27 cellular contexts compared by ENCODE assay signal in the genomic region with DNA sequence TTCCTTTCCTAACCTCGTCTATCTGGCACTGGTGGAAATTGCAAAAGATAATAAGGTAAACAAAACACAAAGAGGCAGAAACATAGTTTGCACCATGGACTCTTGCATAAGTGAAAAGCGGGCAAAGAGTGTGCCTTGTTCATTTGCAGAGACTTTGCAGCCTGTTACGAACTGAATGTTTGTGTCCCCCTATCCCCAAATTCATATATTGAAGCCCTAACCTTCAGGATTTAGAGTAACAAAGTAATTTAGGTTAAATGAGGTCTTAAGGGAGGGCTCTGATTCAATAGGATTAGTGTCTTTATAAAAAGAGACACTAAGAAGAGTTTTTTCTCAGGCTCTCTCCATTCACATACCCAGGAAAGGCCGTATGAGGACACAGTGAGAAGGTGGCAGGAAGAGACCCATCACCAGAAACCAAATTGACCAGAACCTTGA.
"Had no signal": no experiment of that assay in that cellular context is flagged by ENCODE, and none has a peak within 500 bp of the region (broad histone marks: within the 10 kb centered on the region; RNA-seq: fewer than 3 reads in every experiment).

No MANE protein-coding gene starts in this region.

- H3K4me2 ChIP-seq: hepatocyte, neural progenitor cell had no signal

- H3K27ac ChIP-seq: lower lobe of right lung, neural progenitor cell, neutrophil, parathyroid adenoma, right atrium auricular region, skin epidermis, testis, thyroid gland, transverse colon, upper lobe of left lung, vagina had no signal

- H3K36me3 Mint-ChIP-seq: naive thymus-derived CD8-positive, alpha-beta T cell; neural progenitor cell; stimulated activated naive B cell treated with anti-CD40 and anti-IgM and Interleukin-4, amounts not matched to agents 10 μg/mL and 1 μg/mL and 100 μg/mL, for 72 hours had no signal

- H2AFZ ChIP-seq: hepatocyte, neural progenitor cell, parathyroid adenoma had no signal

- H3K9me3 ChIP-seq: lower lobe of right lung, neutrophil, right atrium auricular region, stomach, testis, thyroid gland, transverse colon, upper lobe of left lung, vagina had no signal

- H3K4me1 Mint-ChIP-seq: naive thymus-derived CD8-positive, alpha-beta T cell; nephron; stimulated activated naive B cell treated with anti-CD40 and anti-IgM and Interleukin-4, amounts not matched to agents 10 μg/mL and 1 μg/mL and 100 μg/mL, for 72 hours had no signal

- ATAC-seq: left ventricle myocardium superior; lower lobe of right lung; naive thymus-derived CD8-positive, alpha-beta T cell; sciatic nerve; stimulated activated naive B cell treated with anti-CD40 and anti-IgM and Interleukin-4, amounts not matched to agents 10 μg/mL and 1 μg/mL and 100 μg/mL, for 72 hours; stimulated activated naive CD8-positive, alpha-beta T cell treated with anti-CD3 and anti-CD28 coated beads, Interleukin-15, Interleukin-2, amounts not matched to agents 100 U/mL and 50 U/mL, for 24 hours had no signal

- H3K27ac Mint-ChIP-seq: naive thymus-derived CD8-positive, alpha-beta T cell; nephron; neural progenitor cell; stimulated activated naive B cell treated with anti-CD40 and anti-IgM and Interleukin-4, amounts not matched to agents 10 μg/mL and 1 μg/mL and 100 μg/mL, for 72 hours had no signal

- H3K9ac ChIP-seq: neural progenitor cell, parathyroid adenoma had no signal

- H3K36me3 ChIP-seq: lower lobe of right lung, neural progenitor cell, neutrophil, right atrium auricular region, stomach, thyroid gland, transverse colon, upper lobe of left lung, vagina had no signal

- DNase-seq: islet precursor cell; left ventricle myocardium superior; lower lobe of right lung; mammary epithelial cell; mesenchymal stem cell; naive thymus-derived CD8-positive, alpha-beta T cell; occipital lobe; stimulated activated CD4-positive, alpha-beta T cell treated with anti-CD3 and anti-CD28 coated beads, Interleukin-12 subunit alpha, Interleukin-12 subunit beta, amount 100 ng/mL, for 4 hours; stimulated activated CD4-positive, alpha-beta T cell treated with anti-CD3 and anti-CD28 coated beads, Interleukin-15, amount 100 ng/mL, for 24 hours; stimulated activated CD4-positive, alpha-beta T cell treated with anti-CD3 and anti-CD28 coated beads, Interleukin-2, amount 100 ng/mL, for 24 hours; stimulated activated CD4-positive, alpha-beta T cell treated with anti-CD3 and anti-CD28 coated beads, Interleukin-4, amount 100 ng/mL, for 1 hour; stimulated activated naive B cell treated with anti-CD40 and anti-IgM and Interleukin-4, amounts not matched to agents 10 μg/mL and 1 μg/mL and 100 μg/mL, for 72 hours; stimulated activated naive CD8-positive, alpha-beta T cell treated with anti-CD3 and anti-CD28 coated beads, Interleukin-15, Interleukin-2, amounts not matched to agents 100 U/mL and 50 U/mL, for 24 hours; stomach; testis; thyroid gland; transverse colon; upper lobe of left lung had no signal

- H3K9me3 Mint-ChIP-seq: naive thymus-derived CD8-positive, alpha-beta T cell; nephron; neural progenitor cell had no signal

- H3K27me3 ChIP-seq: hepatocyte, neural progenitor cell, neutrophil, right atrium auricular region, stomach, testis, thyroid gland, transverse colon, upper lobe of left lung, vagina had no signal

- H3K4me3 Mint-ChIP-seq: naive thymus-derived CD8-positive, alpha-beta T cell; nephron; neural progenitor cell; stimulated activated naive B cell treated with anti-CD40 and anti-IgM and Interleukin-4, amounts not matched to agents 10 μg/mL and 1 μg/mL and 100 μg/mL, for 72 hours had no signal

- H3K79me2 ChIP-seq: hepatocyte, parathyroid adenoma had no signal

- H3K4me3 ChIP-seq: hepatocyte, lower lobe of right lung, neural progenitor cell, right atrium auricular region, skin epidermis, stomach, testis, thyroid gland, transverse colon, upper lobe of left lung, vagina had no signal

- H3K4me1 ChIP-seq: lower lobe of right lung, neural progenitor cell, parathyroid adenoma, right atrium auricular region, testis, thyroid gland, vagina had no signal
